14 cellular contexts compared by ENCODE assay signal in the genomic region with DNA sequence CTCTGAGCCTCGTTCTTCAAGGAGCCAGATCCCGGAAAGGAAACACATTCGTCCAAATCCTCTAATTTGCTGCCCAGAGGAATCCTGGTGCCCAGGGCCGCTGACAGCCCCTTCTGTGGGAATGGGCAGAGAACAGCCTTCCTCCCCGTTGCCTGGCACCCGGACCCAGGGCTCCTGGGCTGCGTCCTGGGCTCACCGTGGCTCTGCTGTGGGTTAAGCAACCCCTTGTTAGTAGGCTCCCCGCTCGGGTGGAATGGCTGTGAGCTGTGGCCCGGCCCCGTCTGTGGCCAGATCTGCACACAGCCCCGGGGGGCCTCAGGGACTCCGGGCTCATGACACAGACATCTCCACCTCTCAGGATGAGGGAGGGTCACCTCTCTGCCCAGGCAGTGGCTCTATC.
"Had no signal": no experiment of that assay in that cellular context is flagged by ENCODE, and none has a peak within 500 bp of the region (broad histone marks: within the 10 kb centered on the region; RNA-seq: fewer than 3 reads in every experiment).

No MANE protein-coding gene starts in this region.

- H3K9me3 ChIP-seq: sigmoid colon, testis, upper lobe of left lung had no signal

- ATAC-seq: foreskin keratinocyte; stimulated activated naive B cell treated with anti-CD40 and anti-IgM and Interleukin-4, amounts not matched to agents 10 μg/mL and 1 μg/mL and 100 μg/mL, for 72 hours; WTC11 had no signal

- H3K4me1 ChIP-seq: foreskin keratinocyte, parathyroid adenoma had no signal

- H3K4me3 ChIP-seq: sigmoid colon, testis, upper lobe of left lung had no signal

- H3K27me3 ChIP-seq: foreskin keratinocyte, testis, upper lobe of left lung had no signal

- H3K36me3 ChIP-seq: sigmoid colon, upper lobe of left lung had no signal

- H3K27ac ChIP-seq: foreskin keratinocyte, parathyroid adenoma, sigmoid colon, testis, upper lobe of left lung had no signal

- DNase-seq: activated gamma-delta T cell treated with Interleukin-2 at 50 U/mL for 16 hours; activated T-cell treated with anti-CD3 and anti-CD28 coated beads, Interleukin-2, amount 50 U/mL, for 1 hour; effector CD8-positive, alpha-beta T cell; foreskin keratinocyte; sigmoid colon; stimulated activated CD4-positive, alpha-beta T cell treated with anti-CD3 and anti-CD28 coated beads, Interleukin-2, amount 100 ng/mL, for 48 hours; stimulated activated CD8-positive, alpha-beta memory T cell treated with anti-CD3 and anti-CD28 coated beads, Interleukin-4, amount 100 ng/mL, for 48 hours; stimulated activated naive B cell treated with anti-CD40 and anti-IgM and Interleukin-4, amounts not matched to agents 10 μg/mL and 1 μg/mL and 100 μg/mL, for 72 hours; T-helper 1 cell; T-helper 9 cell; testis had no signal
